26 cellular contexts compared by ENCODE assay signal in the genomic region with DNA sequence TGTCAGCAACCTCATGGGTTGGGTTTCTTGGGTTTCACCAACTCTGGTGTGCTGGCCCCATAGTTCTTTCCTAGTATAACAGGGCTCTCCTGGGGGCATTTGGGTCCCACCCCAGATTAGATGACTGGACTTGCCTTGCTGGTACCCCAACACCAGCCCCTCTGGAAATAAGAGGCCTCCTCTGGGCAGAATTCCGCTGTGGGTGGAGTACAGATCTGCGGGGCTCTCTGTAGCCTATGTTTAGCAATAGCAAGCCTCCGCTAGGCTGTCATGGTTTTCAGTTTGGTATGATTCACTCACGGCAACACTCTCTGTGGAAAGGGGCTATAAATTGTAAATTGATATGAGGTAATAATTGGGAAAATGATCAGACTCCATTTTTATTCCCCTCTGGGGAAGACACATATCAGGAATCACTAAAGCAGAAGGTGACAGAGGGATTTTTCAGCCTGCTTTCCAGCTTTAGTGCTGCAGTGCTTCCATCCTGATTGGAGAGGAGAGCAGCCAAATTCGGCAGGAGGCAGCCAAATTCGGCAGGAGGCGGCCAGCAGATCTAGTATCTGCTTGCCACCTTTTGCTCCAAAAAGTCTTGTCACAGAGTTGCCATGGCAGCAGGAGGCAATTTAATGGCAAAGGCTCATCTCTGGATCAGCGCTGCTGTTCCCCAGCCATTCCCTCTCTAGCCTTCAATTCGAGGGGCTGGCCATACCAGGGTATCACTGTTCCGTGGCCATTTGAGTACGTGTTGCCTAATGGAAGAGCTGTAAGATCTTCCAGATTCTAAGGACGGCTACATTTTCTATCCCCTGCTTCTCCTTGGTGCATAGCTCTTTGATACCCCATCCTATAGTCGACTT.
A peak's percentile ranks its signal among the peaks of the same experiment; 100 is the strongest.
DNase-seq lines count a peak whose midpoint lies in the region; ATAC-seq and TF ChIP-seq lines count a peak whose summit lies in the region.
"Had no signal": no experiment of that assay in that cellular context is flagged by ENCODE, and none has a peak within 500 bp of the region (broad histone marks: within the 10 kb centered on the region; RNA-seq: fewer than 3 reads in every experiment).

No MANE protein-coding gene starts in this region.

- no peak overlapping the region for H3K4me2 ChIP-seq in osteoblast (ENCODE audit: insufficient read depth, low read length)

- H3K9me3 ChIP-seq in osteoblast (ENCODE audit: low read depth, low read length), result no peaks in the 10 kb centered on the region
- H3K9me3 ChIP-seq: breast epithelium, esophagus squamous epithelium, uterus had no signal

- ATAC-seq in activated T-helper 17 cell treated with anti-CD3 and anti-CD28 coated beads, Interleukin-2, amount 50 U/mL, for 72 hours (replicated peaks), result no peak
- ATAC-seq in effector memory CD8-positive, alpha-beta T cell (replicated peaks), result no peak
- ATAC-seq in HG03108 (IDR thresholded peaks at IDR 0.05; ENCODE audit: unreplicated experiment), result no peak
- ATAC-seq: Panc1 had no signal

- no peaks in the 10 kb centered on the region for H3K36me3 Mint-ChIP-seq in activated T-helper 17 cell treated with anti-CD3 and anti-CD28 coated beads, Interleukin-2, amount 50 U/mL, for 72 hours (ENCODE audit: low read depth)
- H3K36me3 Mint-ChIP-seq in effector memory CD8-positive, alpha-beta T cell (ENCODE audit: insufficient read depth), result peaks cover 2% of the 10 kb centered on the region

- peaks cover 18% of the 10 kb centered on the region for H3K79me2 ChIP-seq in ACC112 (ENCODE audit: control insufficient read depth, insufficient read depth, low read length, unreplicated experiment)
- peaks cover 3% of the 10 kb centered on the region for H3K79me2 ChIP-seq in osteoblast (ENCODE audit: insufficient read depth, low read length)

- peak; percentile 17 for DNase-seq in MV-4-11 (lab: John Stamatoyannopoulos, UW)
- peak; percentile 79 to 95 for DNase-seq in cerebellar nuclear complex (lab: John Stamatoyannopoulos, UW)
- peak; percentile 59 for DNase-seq in osteoblast (ENCODE audit: insufficient read length, low spot score, missing footprints)
- no peak for DNase-seq in effector memory CD8-positive, alpha-beta T cell
- no peak for DNase-seq in NCI-H1092 (lab: John Stamatoyannopoulos, UW)
- DNase-seq: activated B cell treated with CpG ODN at 0.5 μM for 24 hours; activated CD4-positive, alpha-beta memory T cell treated with anti-CD3 and anti-CD28 coated beads, Interleukin-2, amount 10 ng/mL, durations not matched to agents 7 days and 5 days; activated T-cell treated with anti-CD3 and anti-CD28 coated beads, Interleukin-2, amount 50 U/mL, for 1 hour; CD4-positive, alpha-beta T cell; DND-41; effector CD4-positive, alpha-beta T cell; esophagus squamous epithelium; IMR-90; kidney; NCI-H748 treated with DMSO at 0.1 percent for 48 hours; nephron progenitor cell; stimulated activated CD4-positive, alpha-beta T cell treated with anti-CD3 and anti-CD28 coated beads, Interleukin-1b, Interleukin-23, amount 100 ng/mL, for 48 hours had no signal

- H3K27ac ChIP-seq in ACC112 (ENCODE audit: low read depth, low read length), result peak overlapping the region; percentile 99
- H3K27ac ChIP-seq in osteoblast (ENCODE audit: low read depth, low read length), result peak overlapping the region; percentile 70
- H3K27ac ChIP-seq: esophagus squamous epithelium had no signal

- H3K4me3 Mint-ChIP-seq in activated T-helper 17 cell treated with anti-CD3 and anti-CD28 coated beads, Interleukin-2, amount 50 U/mL, for 72 hours, result no peak overlapping the region
- no peak overlapping the region for H3K4me3 Mint-ChIP-seq in effector memory CD8-positive, alpha-beta T cell
- H3K4me3 Mint-ChIP-seq: activated B cell treated with CpG ODN at 0.5 μM for 24 hours; activated CD4-positive, alpha-beta memory T cell treated with anti-CD3 and anti-CD28 coated beads, Interleukin-2, amount 10 ng/mL, durations not matched to agents 7 days and 5 days; activated naive CD4-positive, alpha-beta T cell treated with anti-CD3 and anti-CD28 coated beads, Interleukin-2, amount 50 U/mL, for 24 hours; CD4-positive, alpha-beta T cell; mesothelial cell of epicardium; nephron progenitor cell; stimulated activated naive CD8-positive, alpha-beta T cell treated with anti-CD3 and anti-CD28 coated beads, Interleukin-15, Interleukin-2, amounts not matched to agents 100 ng/mL and 50 ng/mL, for 24 hours had no signal

- no peaks in the 10 kb centered on the region for H3K27me3 Mint-ChIP-seq in activated T-helper 17 cell treated with anti-CD3 and anti-CD28 coated beads, Interleukin-2, amount 50 U/mL, for 72 hours
- H3K27me3 Mint-ChIP-seq in effector memory CD8-positive, alpha-beta T cell, result no peaks in the 10 kb centered on the region
- H3K27me3 Mint-ChIP-seq: activated B cell treated with CpG ODN at 0.5 μM for 24 hours; activated CD4-positive, alpha-beta memory T cell treated with anti-CD3 and anti-CD28 coated beads, Interleukin-2, amount 10 ng/mL, durations not matched to agents 7 days and 5 days; activated naive CD4-positive, alpha-beta T cell treated with anti-CD3 and anti-CD28 coated beads, Interleukin-2, amount 50 U/mL, for 24 hours; CD4-positive, alpha-beta T cell; stimulated activated naive CD8-positive, alpha-beta T cell treated with anti-CD3 and anti-CD28 coated beads, Interleukin-15, Interleukin-2, amounts not matched to agents 100 ng/mL and 50 ng/mL, for 24 hours had no signal

- H2AFZ ChIP-seq in ACC112 (ENCODE audit: low read length, unreplicated experiment), result peak overlapping the region; percentile 75
- H2AFZ ChIP-seq in osteoblast (ENCODE audit: low read length), result no peak overlapping the region

- H3K4me1 ChIP-seq in ACC112 (ENCODE audit: control insufficient read depth, insufficient read depth, low read length, unreplicated experiment), result peaks cover 56% of the 10 kb centered on the region
- peaks cover 48% of the 10 kb centered on the region for H3K4me1 ChIP-seq in osteoblast (ENCODE audit: insufficient read depth, low read length)
- H3K4me1 ChIP-seq: breast epithelium had no signal

- H3K9me3 Mint-ChIP-seq in activated T-helper 17 cell treated with anti-CD3 and anti-CD28 coated beads, Interleukin-2, amount 50 U/mL, for 72 hours, result no peaks in the 10 kb centered on the region
- H3K9me3 Mint-ChIP-seq in effector memory CD8-positive, alpha-beta T cell, result no peaks in the 10 kb centered on the region
- H3K9me3 Mint-ChIP-seq: activated B cell treated with CpG ODN at 0.5 μM for 24 hours; activated CD4-positive, alpha-beta memory T cell treated with anti-CD3 and anti-CD28 coated beads, Interleukin-2, amount 10 ng/mL, durations not matched to agents 7 days and 5 days; activated naive CD4-positive, alpha-beta T cell treated with anti-CD3 and anti-CD28 coated beads, Interleukin-2, amount 50 U/mL, for 24 hours; CD4-positive, alpha-beta T cell; nephron progenitor cell; stimulated activated naive CD8-positive, alpha-beta T cell treated with anti-CD3 and anti-CD28 coated beads, Interleukin-15, Interleukin-2, amounts not matched to agents 100 ng/mL and 50 ng/mL, for 24 hours had no signal

- peaks cover 5% of the 10 kb centered on the region for H3K4me1 Mint-ChIP-seq in activated T-helper 17 cell treated with anti-CD3 and anti-CD28 coated beads, Interleukin-2, amount 50 U/mL, for 72 hours
- H3K4me1 Mint-ChIP-seq in effector memory CD8-positive, alpha-beta T cell (ENCODE audit: low read depth in 2 of 2), result no peaks in the 10 kb centered on the region

- no peak for TF ChIP-seq CTCF in osteoblast (IDR thresholded peaks at IDR 0.05; ENCODE audit: extremely low read depth, low read depth, low read length)

- H3K27me3 ChIP-seq in ACC112 (ENCODE audit: insufficient read depth, low read length), result no peaks in the 10 kb centered on the region
- no peaks in the 10 kb centered on the region for H3K27me3 ChIP-seq in osteoblast (ENCODE audit: insufficient read depth, low read length)
- H3K27me3 ChIP-seq: breast epithelium, esophagus squamous epithelium, uterus had no signal

- H4K20me1 ChIP-seq in osteoblast (ENCODE audit: insufficient read depth, low read length), result no peaks in the 10 kb centered on the region

- peak overlapping the region; percentile 56 for H3K4me3 ChIP-seq in ACC112 (ENCODE audit: low read depth, low read length)
- H3K4me3 ChIP-seq in osteoblast (ENCODE audit: insufficient read depth, low read length), result no peak overlapping the region
- H3K4me3 ChIP-seq: esophagus squamous epithelium, uterus had no signal

- no peak overlapping the region for H3K27ac Mint-ChIP-seq in activated T-helper 17 cell treated with anti-CD3 and anti-CD28 coated beads, Interleukin-2, amount 50 U/mL, for 72 hours
- H3K27ac Mint-ChIP-seq in effector memory CD8-positive, alpha-beta T cell, result no peak overlapping the region
- H3K27ac Mint-ChIP-seq: activated B cell treated with CpG ODN at 0.5 μM for 24 hours; activated CD4-positive, alpha-beta memory T cell treated with anti-CD3 and anti-CD28 coated beads, Interleukin-2, amount 10 ng/mL, durations not matched to agents 7 days and 5 days; activated naive CD4-positive, alpha-beta T cell treated with anti-CD3 and anti-CD28 coated beads, Interleukin-2, amount 50 U/mL, for 24 hours; CD4-positive, alpha-beta T cell; mesothelial cell of epicardium; stimulated activated naive CD8-positive, alpha-beta T cell treated with anti-CD3 and anti-CD28 coated beads, Interleukin-15, Interleukin-2, amounts not matched to agents 100 ng/mL and 50 ng/mL, for 24 hours had no signal

- H3K36me3 ChIP-seq in ACC112 (ENCODE audit: insufficient read depth, low read length) (peaks cover 10% of the 10 kb centered on the region; the same call in 1 of the 2 replicates), osteoblast (ENCODE audit: insufficient read depth, low read length) (no peaks in the 10 kb centered on the region)
- H3K36me3 ChIP-seq: breast epithelium, esophagus squamous epithelium, uterus had no signal

Comparison
In these comparisons a context has a peak if more than half of its experiments do, and no peak if none do; other contexts are left out.
1. DNase-seq: peak in MV-4-11 (single experiment), cerebellar nuclear complex (2 of 2) and osteoblast (single experiment); none in effector memory CD8-positive, alpha-beta T cell (0 of 3) and NCI-H1092 (single experiment).